Comparison of ENCODE assay signal across 27 cellular contexts in the genomic region with DNA sequence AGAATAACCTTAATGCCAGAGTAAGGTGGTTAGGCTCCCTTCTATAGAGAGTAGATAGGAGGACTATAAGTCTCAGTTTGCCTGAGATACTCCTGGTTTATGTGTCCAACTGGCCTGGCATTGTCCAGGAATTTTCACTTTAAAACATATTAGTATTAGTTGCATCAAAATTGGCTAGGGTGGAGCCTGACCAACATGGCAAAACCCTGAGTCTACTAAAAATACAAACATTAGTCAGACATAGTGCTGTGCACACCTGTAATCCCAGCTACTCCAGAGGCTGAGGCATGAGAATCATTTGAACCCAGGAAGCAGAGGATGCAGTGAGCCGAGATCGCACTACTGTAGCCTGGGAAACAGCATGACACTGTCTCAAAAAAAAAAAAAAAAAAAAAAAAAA.
"Had no signal": no experiment of that assay in that cellular context is flagged by ENCODE, and none has a peak within 500 bp of the region (broad histone marks: within the 10 kb centered on the region; RNA-seq: fewer than 3 reads in every experiment).

No MANE protein-coding gene starts in this region.

- H3K4me3 ChIP-seq: left ventricle myocardium inferior, lung, mucosa of descending colon, pancreas, prostate gland, skin epidermis, tibial nerve, vagina had no signal

- H3K4me1 ChIP-seq: left ventricle myocardium inferior, pancreas, prostate gland, tibial nerve, vagina had no signal

- H3K27ac ChIP-seq: left ventricle myocardium inferior, pancreas, prostate gland, skin epidermis, tibial nerve, vagina had no signal

- DNase-seq: hypothalamus; islet precursor cell; left ventricle myocardium inferior; midbrain; mucosa of descending colon; naive thymus-derived CD4-positive, alpha-beta T cell; pancreas; posterior cingulate gyrus; retina; right cardiac atrium; stimulated activated CD4-positive, alpha-beta T cell treated with anti-CD3 and anti-CD28 coated beads, Interleukin-12 subunit alpha, Interleukin-12 subunit beta, amount 100 ng/mL, for 4 hours; stimulated activated CD4-positive, alpha-beta T cell treated with anti-CD3 and anti-CD28 coated beads, Interleukin-2, amount 100 ng/mL, for 48 hours; stimulated activated CD4-positive, alpha-beta T cell treated with anti-CD3 and anti-CD28 coated beads, Interleukin-4, amount 100 ng/mL, for 4 hours; stimulated activated CD8-positive, alpha-beta memory T cell treated with anti-CD3 and anti-CD28 coated beads, Interleukin-4, amount 100 ng/mL, for 48 hours; stimulated activated naive CD4-positive, alpha-beta T cell treated with Interleukin-2 at 50 U/mL for 16 hours; stimulated activated naive CD8-positive, alpha-beta T cell treated with anti-CD3 and anti-CD28 coated beads, Interleukin-15, amount 100 ng/mL, for 72 hours; substantia nigra had no signal

- H3K27me3 ChIP-seq: pancreas, tibial nerve, vagina had no signal

- H3K27me3 Mint-ChIP-seq: memory B cell; naive thymus-derived CD4-positive, alpha-beta T cell; natural killer cell treated with Interleukin-12 subunit alpha and Interleukin-12 subunit beta and Interleukin-15 and Interleukin-18, amount 100 ng/mL, for 72 hours; stimulated activated memory B cell treated with anti-CD40 and anti-IgM and Interleukin-4, amounts not matched to agents 10 μg/mL and 1 μg/mL and 100 μg/mL, for 72 hours; stimulated activated naive CD8-positive, alpha-beta T cell treated with anti-CD3 and anti-CD28 coated beads, Interleukin-15, amount 100 ng/mL, for 72 hours; type B pancreatic cell had no signal

- H3K4me3 Mint-ChIP-seq: memory B cell; naive thymus-derived CD4-positive, alpha-beta T cell; natural killer cell treated with Interleukin-12 subunit alpha and Interleukin-12 subunit beta and Interleukin-15 and Interleukin-18, amount 100 ng/mL, for 72 hours; stimulated activated memory B cell treated with anti-CD40 and anti-IgM and Interleukin-4, amounts not matched to agents 10 μg/mL and 1 μg/mL and 100 μg/mL, for 72 hours; stimulated activated naive CD8-positive, alpha-beta T cell treated with anti-CD3 and anti-CD28 coated beads, Interleukin-15, amount 100 ng/mL, for 72 hours; type B pancreatic cell had no signal

- H3K9me3 Mint-ChIP-seq: memory B cell; natural killer cell treated with Interleukin-12 subunit alpha and Interleukin-12 subunit beta and Interleukin-15 and Interleukin-18, amount 100 ng/mL, for 72 hours; stimulated activated memory B cell treated with anti-CD40 and anti-IgM and Interleukin-4, amounts not matched to agents 10 μg/mL and 1 μg/mL and 100 μg/mL, for 72 hours; stimulated activated naive CD8-positive, alpha-beta T cell treated with anti-CD3 and anti-CD28 coated beads, Interleukin-15, amount 100 ng/mL, for 72 hours; type B pancreatic cell had no signal

- H3K36me3 ChIP-seq: left ventricle myocardium inferior, pancreas, prostate gland, tibial nerve, vagina had no signal

- ATAC-seq: mucosa of descending colon; naive thymus-derived CD4-positive, alpha-beta T cell; natural killer cell treated with Interleukin-12 subunit alpha and Interleukin-12 subunit beta and Interleukin-15 and Interleukin-18, amount 100 ng/mL, for 72 hours; pancreas; right cardiac atrium; sciatic nerve; stimulated activated memory B cell treated with anti-CD40 and anti-IgM and Interleukin-4, amounts not matched to agents 10 μg/mL and 1 μg/mL and 100 μg/mL, for 72 hours; stimulated activated naive CD8-positive, alpha-beta T cell treated with anti-CD3 and anti-CD28 coated beads, Interleukin-15, amount 100 ng/mL, for 72 hours had no signal

- H3K27ac Mint-ChIP-seq: memory B cell; naive thymus-derived CD4-positive, alpha-beta T cell; natural killer cell treated with Interleukin-12 subunit alpha and Interleukin-12 subunit beta and Interleukin-15 and Interleukin-18, amount 100 ng/mL, for 72 hours; stimulated activated memory B cell treated with anti-CD40 and anti-IgM and Interleukin-4, amounts not matched to agents 10 μg/mL and 1 μg/mL and 100 μg/mL, for 72 hours; stimulated activated naive CD8-positive, alpha-beta T cell treated with anti-CD3 and anti-CD28 coated beads, Interleukin-15, amount 100 ng/mL, for 72 hours; type B pancreatic cell had no signal

- H3K9me3 ChIP-seq: left ventricle myocardium inferior, mucosa of descending colon, pancreas, prostate gland, tibial nerve, vagina had no signal
